9 cellular contexts compared by ENCODE assay signal in the genomic region with DNA sequence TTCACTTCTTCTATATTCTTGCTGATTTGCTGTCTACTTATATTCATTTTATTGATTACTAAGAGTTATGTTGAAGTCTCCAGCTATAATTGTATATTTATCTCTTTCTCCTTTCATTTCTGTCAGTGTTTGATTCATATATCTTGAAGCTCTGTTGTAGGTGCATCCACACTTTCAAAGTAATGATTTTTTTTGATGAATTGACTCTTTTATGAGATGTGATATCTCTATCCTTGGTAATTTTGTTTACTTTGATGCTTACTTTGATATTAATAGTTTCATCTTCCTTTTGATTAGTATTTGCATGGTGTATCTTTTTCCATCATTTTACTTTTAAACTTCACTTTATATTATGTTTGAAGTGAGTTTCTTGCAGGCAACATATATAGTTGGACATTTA.
"Had no signal": no experiment of that assay in that cellular context is flagged by ENCODE, and none has a peak within 500 bp of the region (broad histone marks: within the 10 kb centered on the region; RNA-seq: fewer than 3 reads in every experiment).

No MANE protein-coding gene starts in this region.

- ATAC-seq: GM23338 had no signal

- H3K4me2 ChIP-seq: GM23338, KMS-11 had no signal

- DNase-seq: H9, HCEC 1CT, IMR-90, KBM-7 had no signal

- H3K4me3 Mint-ChIP-seq: GM23338, H9 had no signal

- FAIRE-seq: H1, H54, HTR-8/SVneo had no signal

- H3K27ac ChIP-seq: KMS-11 had no signal

- H3K27ac Mint-ChIP-seq: GM23338, H9 had no signal

- H3K4me3 ChIP-seq: GM23338 had no signal

- H3K9me3 Mint-ChIP-seq: GM23338 had no signal
